ENCODE assay signal across 21 cellular contexts in the genomic region with DNA sequence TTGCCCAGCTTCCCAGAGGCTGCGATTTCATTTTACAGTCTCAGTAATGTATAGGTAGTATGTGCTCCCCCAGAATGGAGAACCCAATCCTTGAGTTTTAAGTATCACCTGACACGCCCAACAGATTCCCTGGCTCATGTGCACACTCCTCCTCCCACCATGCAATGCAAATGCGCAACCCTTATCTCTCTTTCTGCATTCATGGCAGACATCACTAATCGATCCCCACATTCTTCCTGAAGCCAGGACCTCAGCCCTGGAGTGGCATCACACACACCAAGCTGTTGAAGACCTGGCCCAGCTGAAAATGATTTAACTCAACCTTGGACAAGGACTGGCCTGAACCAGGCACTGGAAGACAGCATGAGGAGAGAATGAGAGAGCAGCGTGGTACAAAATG.
A peak's percentile ranks its signal among the peaks of the same experiment; 100 is the strongest.
DNase-seq lines count a peak whose midpoint lies in the region; ATAC-seq, FAIRE-seq and TF ChIP-seq lines count a peak whose summit lies in the region.
"Had no signal": no experiment of that assay in that cellular context is flagged by ENCODE, and none has a peak within 500 bp of the region (broad histone marks: within the 10 kb centered on the region; RNA-seq: fewer than 3 reads in every experiment).

No MANE protein-coding gene starts in this region.

- H3K9me3 Mint-ChIP-seq in MCF 10A (ENCODE audit: unreplicated experiment) (no peaks in the 10 kb centered on the region), nephron (no peaks in the 10 kb centered on the region)
- H3K9me3 Mint-ChIP-seq: naive thymus-derived CD8-positive, alpha-beta T cell had no signal

- no peaks in the 10 kb centered on the region for H3K23me2 ChIP-seq in H1 (ENCODE audit: low read depth, low read length)

- H2BK5ac ChIP-seq in H1 (ENCODE audit: low read depth, low read length) (no peak overlapping the region), mesenchymal stem cell (ENCODE audit: low read depth, low read length, poor library complexity, severe bottlenecking) (no peak overlapping the region)

- TF ChIP-seq POLR2A in H1 (IDR thresholded peaks at IDR 0.05; ENCODE audit: control extremely low read depth in 1 of 2, low read depth in 2 of 2, low read length in 2 of 2) = no peak

- no peaks in the 10 kb centered on the region for H3K27me3 ChIP-seq in mammary epithelial cell (ENCODE audit: insufficient read depth, low read length)
- H3K27me3 ChIP-seq in H1 (replicated peaks in 1 of 4; ENCODE audit: control insufficient read depth in 3 of 4, extremely low read depth in 1 of 4, insufficient read depth in 3 of 4, low read length in 3 of 4) = no peaks in the 10 kb centered on the region
- no peaks in the 10 kb centered on the region for H3K27me3 ChIP-seq in thoracic aorta (replicated peaks; ENCODE audit: insufficient read depth)
- H3K27me3 ChIP-seq in mesenchymal stem cell (ENCODE audit: control insufficient read depth in 1 of 2, insufficient read depth in 1 of 2, low read length in 2 of 2) = no peaks in the 10 kb centered on the region
- H3K27me3 ChIP-seq: hepatocyte had no signal

- H2BK15ac ChIP-seq in H1 (ENCODE audit: low read length) (no peak overlapping the region), mesenchymal stem cell (ENCODE audit: low read depth, poor library complexity, severe bottlenecking) (no peak overlapping the region)

- H4K91ac ChIP-seq in H1 (replicated peaks; ENCODE audit: insufficient read length, low read length) (no peak overlapping the region), mesenchymal stem cell (ENCODE audit: low read length) (no peak overlapping the region)

- H4K20me1 ChIP-seq in mammary epithelial cell (ENCODE audit: insufficient read depth, low read length) (no peaks in the 10 kb centered on the region), H1 (replicated peaks in 1 of 2; ENCODE audit: control insufficient read depth in 1 of 2, insufficient read depth in 2 of 2, low read length in 2 of 2) (peaks cover 47 to 59% of the 10 kb centered on the region in 2 experiments)

- H3K9ac ChIP-seq in mammary epithelial cell (ENCODE audit: insufficient read depth, low read length) (no peak overlapping the region), H1 (replicated peaks in 1 of 4; ENCODE audit: extremely low read depth in 1 of 4, low read depth in 3 of 4, low read length in 3 of 4) (no peak overlapping the region), mesenchymal stem cell (ENCODE audit: low read length) (no peak overlapping the region)
- H3K9ac ChIP-seq: KMS-11 had no signal

- FAIRE-seq in H1 (lab: Jason Lieb, UNC) = no peak
- FAIRE-seq: HTR-8/SVneo had no signal

- no peak overlapping the region for H4K5ac ChIP-seq in H1 (ENCODE audit: insufficient read length, low read depth, low read length)

- H3K4ac ChIP-seq in H1 (replicated peaks; ENCODE audit: insufficient read length, low read depth, low read length) = no peak overlapping the region
- no peak overlapping the region for H3K4ac ChIP-seq in mesenchymal stem cell (ENCODE audit: low read depth in 1 of 2, low read length in 2 of 2)

- H3K9me3 ChIP-seq in mammary epithelial cell (replicated peaks; ENCODE audit: insufficient read depth, low read length) (no peaks in the 10 kb centered on the region), H1 (ENCODE audit: insufficient read depth in 2 of 2, low read depth in 1 of 2, low read length in 1 of 2) (no peaks in the 10 kb centered on the region), thoracic aorta (no peaks in the 10 kb centered on the region), mesenchymal stem cell (ENCODE audit: control insufficient read depth, low read length) (no peaks in the 10 kb centered on the region)

- intact Hi-C loops in MCF 10A (cut with micrococcal nuclease) = no loop called here
- intact Hi-C loops in mammary epithelial cell (cut with micrococcal nuclease) = no loop called here

- H2BK120ac ChIP-seq in H1 (replicated peaks; ENCODE audit: low read depth, low read length) (no peak overlapping the region), mesenchymal stem cell (ENCODE audit: low read depth, low read length) (no peak overlapping the region)

- H4K8ac ChIP-seq in H1 (ENCODE audit: extremely low read depth, insufficient read depth, low read length) (peak overlapping the region; percentile 3; the same call in 1 of the 2 replicates), mesenchymal stem cell (ENCODE audit: low read length) (no peak overlapping the region)

- H3K4me1 ChIP-seq in mammary epithelial cell (ENCODE audit: insufficient read depth, low read length) (peaks cover 9% of the 10 kb centered on the region), H1 (replicated peaks in 1 of 4; ENCODE audit: control insufficient read depth in 3 of 4, insufficient read depth in 4 of 4, low read length in 3 of 4) (peaks cover 0 to 14% (median 8%) of the 10 kb centered on the region in 4 experiments; a peak in 5 of 7 replicates), thoracic aorta (ENCODE audit: control insufficient read depth in 1 of 2, low read depth in 2 of 2) (peaks cover 26 to 92% of the 10 kb centered on the region in 2 donors), mesenchymal stem cell (ENCODE audit: control insufficient read depth, insufficient read depth, low read depth, low read length) (peaks cover 4% of the 10 kb centered on the region)

- H3K27ac Mint-ChIP-seq in MCF 10A (ENCODE audit: low read depth, unreplicated experiment) (peak overlapping the region; percentile 57), nephron (peak overlapping the region in 2 of 3 experiments; percentile 5 to 9)
- H3K27ac Mint-ChIP-seq: activated naive CD8-positive, alpha-beta T cell; B cell; naive thymus-derived CD8-positive, alpha-beta T cell had no signal

- H2AK5ac ChIP-seq in H1 (ENCODE audit: low read depth, low read length) = no peak overlapping the region
- no peak overlapping the region for H2AK5ac ChIP-seq in mesenchymal stem cell (ENCODE audit: low read length, severe bottlenecking)

- H3K79me1 ChIP-seq in H1 (ENCODE audit: low read depth, low read length) (peaks cover 38% of the 10 kb centered on the region), mesenchymal stem cell (replicated peaks; ENCODE audit: low read length, poor library complexity, severe bottlenecking) (peaks cover 80% of the 10 kb centered on the region)

- no TSS peak for BruUV-seq in MCF 10A (replicated peaks; lab: Mats Ljungman, UMichigan)
- no TSS peak for BruUV-seq in mammary epithelial cell (replicated peaks; lab: Mats Ljungman, UMichigan)

- dilution Hi-C loops in mammary epithelial cell (cut with HindIII; ENCODE audit: low sequenced_read_pairs) = no loop called here

- H3K23ac ChIP-seq in H1 (ENCODE audit: insufficient read length) = no peak overlapping the region
- no peak overlapping the region for H3K23ac ChIP-seq in mesenchymal stem cell (ENCODE audit: low read length in 2 of 2)

- H3K4me2 ChIP-seq in mammary epithelial cell (ENCODE audit: insufficient read depth, low read depth, low read length) (no peak overlapping the region), H1 (ENCODE audit: insufficient read depth in 1 of 2, low read depth in 2 of 2, low read length in 2 of 2) (no peak overlapping the region), mesenchymal stem cell (ENCODE audit: low read length, poor library complexity, severe bottlenecking) (no peak overlapping the region)
- H3K4me2 ChIP-seq: hepatocyte, KMS-11 had no signal

- H3K18ac ChIP-seq in H1 (ENCODE audit: extremely low read depth, low read length) = no peak overlapping the region
- no peak overlapping the region for H3K18ac ChIP-seq in mesenchymal stem cell (ENCODE audit: low read depth in 1 of 2, low read length in 2 of 2)

- TF ChIP-seq CTCF in MCF 10A (IDR thresholded peaks at IDR 0.05; ENCODE audit: unreplicated experiment) = no peak
- TF ChIP-seq CTCF in mammary epithelial cell (conservative IDR thresholded peaks at IDR 0.05 in 1 of 2, IDR thresholded peaks at IDR 0.05 in 1 of 2; ENCODE audit: extremely low read depth in 1 of 2, insufficient read depth in 1 of 2, low read depth in 1 of 2, low read length in 2 of 2) = no peak
- TF ChIP-seq CTCF in H1 (IDR thresholded peaks at IDR 0.05; ENCODE audit: control extremely low read depth in 1 of 3, insufficient read depth in 1 of 3, low read depth in 1 of 3, low read length in 3 of 3) = no peak
- TF ChIP-seq CTCF in nephron (IDR thresholded peaks at IDR 0.05; ENCODE audit: unreplicated experiment in 3 of 3) = no peak
- no peak for TF ChIP-seq CTCF in thoracic aorta (IDR thresholded peaks at IDR 0.05)

- peaks cover 43% of the 10 kb centered on the region for H3K36me3 Mint-ChIP-seq in MCF 10A (ENCODE audit: insufficient read depth, unreplicated experiment)
- peaks cover 33% of the 10 kb centered on the region for H3K36me3 Mint-ChIP-seq in nephron (ENCODE audit: low read depth)
- H3K36me3 Mint-ChIP-seq: activated naive CD8-positive, alpha-beta T cell; naive thymus-derived CD8-positive, alpha-beta T cell had no signal

- H3K4me3 Mint-ChIP-seq in MCF 10A (ENCODE audit: unreplicated experiment) = no peak overlapping the region
- no peak overlapping the region for H3K4me3 Mint-ChIP-seq in nephron
- H3K4me3 Mint-ChIP-seq: activated naive CD8-positive, alpha-beta T cell; B cell; naive thymus-derived CD8-positive, alpha-beta T cell had no signal

- CTCF ChIA-PET in MCF 10A (lab: Yijun Ruan, JAX) = interaction anchor here (0.6 to 1.7 kb wide), 4 partner anchors 12 to 79 kb away, joined by 3 to 6 read pairs (median 4); no protein-coding TSS in a partner anchor
- CTCF ChIA-PET in mammary epithelial cell (lab: Charles Lee; ENCODE audit: low non-redundant PET) = no interaction called here
- CTCF ChIA-PET in H1 (lab: Charles Lee; ENCODE audit: partially characterized antibody) = interaction anchor here (1.2 to 3.0 kb wide), 8 partner anchors 9 to 37 kb away, joined by 3 to 14 read pairs (median 6); no protein-coding TSS in a partner anchor

- H3K36me3 ChIP-seq in mammary epithelial cell (ENCODE audit: insufficient read depth, low read length) (peaks cover 15% of the 10 kb centered on the region), H1 (ENCODE audit: control insufficient read depth in 2 of 4, insufficient read depth in 4 of 4, low read length in 3 of 4) (peaks cover 6 to 35% (median 7%) of the 10 kb centered on the region in 4 experiments; a peak in 5 of 8 replicates), thoracic aorta (peaks cover 4% of the 10 kb centered on the region), mesenchymal stem cell (ENCODE audit: control insufficient read depth in 1 of 2, insufficient read depth in 2 of 2, low read depth in 1 of 2, low read length in 2 of 2) (peaks cover 26 to 69% of the 10 kb centered on the region in 2 experiments)

- H3K56ac ChIP-seq in H1 (replicated peaks; ENCODE audit: insufficient read length, low read depth, low read length) = no peak overlapping the region

- no peak for TF ChIP-seq EP300 in H1 (IDR thresholded peaks at IDR 0.05; ENCODE audit: borderline replicate concordance in 1 of 2, low read depth in 2 of 2, low read length in 2 of 2)

- H3K4me3 ChIP-seq in mammary epithelial cell (replicated peaks in 1 of 3; ENCODE audit: insufficient read depth in 1 of 3, low read depth in 2 of 3, low read length in 3 of 3) = no peak overlapping the region
- H3K4me3 ChIP-seq in H1 (ENCODE audit: extremely low read depth in 1 of 4, insufficient read depth in 2 of 4, low read depth in 3 of 4, low read length in 4 of 4) = no peak overlapping the region
- no peak overlapping the region for H3K4me3 ChIP-seq in thoracic aorta
- H3K4me3 ChIP-seq in mesenchymal stem cell (ENCODE audit: insufficient read depth in 1 of 2, low read depth in 1 of 2, low read length in 2 of 2) = no peak overlapping the region
- H3K4me3 ChIP-seq: hepatocyte had no signal

- H3K4me1 Mint-ChIP-seq in MCF 10A (ENCODE audit: insufficient read depth, unreplicated experiment) = peaks cover 6% of the 10 kb centered on the region
- peaks cover 55% of the 10 kb centered on the region for H3K4me1 Mint-ChIP-seq in nephron
- H3K4me1 Mint-ChIP-seq: B cell had no signal

- no peak overlapping the region for H3K27ac ChIP-seq in mammary epithelial cell (ENCODE audit: insufficient read depth, low read depth, low read length)
- H3K27ac ChIP-seq in H1 (ENCODE audit: low read depth, low read length) = no peak overlapping the region
- H3K27ac ChIP-seq in thoracic aorta = peak overlapping the region; percentile 93 to 97
- H3K27ac ChIP-seq in mesenchymal stem cell (ENCODE audit: low read length, poor library complexity, severe bottlenecking) = no peak overlapping the region
- H3K27ac ChIP-seq: KMS-11 had no signal

- H2BK12ac ChIP-seq in H1 (ENCODE audit: low read depth, low read length) (0 out of 2 replicates have a peak overlapping the region, but pooled peaks have one; percentile 39), mesenchymal stem cell (ENCODE audit: low read length in 2 of 2) (no peak overlapping the region)

- DNase-seq in MCF 10A (ENCODE audit: unreplicated experiment) = no peak
- DNase-seq in mammary epithelial cell = no peak
- no peak for DNase-seq in H1 (ENCODE audit: low read depth in 1 of 2, low spot score in 2 of 2)
- DNase-seq in thoracic aorta (ENCODE audit: low spot score) = no peak
- DNase-seq in mesenchymal stem cell = no peak
- DNase-seq in LoVo (ENCODE audit: low spot score) = no peak
- DNase-seq: activated CD4-positive, CD25-positive, alpha-beta regulatory T cell treated with anti-CD3 and anti-CD28 coated beads, Interleukin-2, amount 50 U/mL, for 72 hours; activated T-cell treated with anti-CD3 and anti-CD28 coated beads, Interleukin-2, amount 50 U/mL, for 48 hours; HCEC 1CT; islet precursor cell; naive thymus-derived CD8-positive, alpha-beta T cell; NCI-H2029 treated with DMSO at 0.1 percent for 48 hours; RPMI8226; stimulated activated CD4-positive, alpha-beta T cell treated with anti-CD3 and anti-CD28 coated beads, Interleukin-12 subunit alpha, Interleukin-12 subunit beta, amount 100 ng/mL, for 4 hours had no signal

- 96% methylated on average over 5 of the region's 5 CpGs for WGBS in mammary epithelial cell (ENCODE audit: low coverage, missing lambda C conversion rate)
- WGBS in H1 (ENCODE audit: extremely low coverage in 1 of 2, insufficient coverage in 1 of 2, insufficient read length in 1 of 2, insufficient replicate concordance in 2 of 2, low coverage in 1 of 2, low lambda C conversion rate in 2 of 2, missing lambda C conversion rate in 1 of 2), 2 experiments = 87% methylated on average over 5 of the region's 5 CpGs; no CpG with 5 or more reads in 1 of the 2 experiments
- WGBS in mesenchymal stem cell = 100% methylated on average over 5 of the region's 5 CpGs

- no peak overlapping the region for H2BK20ac ChIP-seq in H1 (ENCODE audit: low read length)

- no peak overlapping the region for H3K14ac ChIP-seq in H1 (ENCODE audit: insufficient read length)
- no peak overlapping the region for H3K14ac ChIP-seq in mesenchymal stem cell (ENCODE audit: low read length in 2 of 2)

- H3K79me2 ChIP-seq in mammary epithelial cell (ENCODE audit: insufficient read depth, low read length) (peaks cover 99% of the 10 kb centered on the region), H1 (ENCODE audit: control insufficient read depth in 1 of 2, insufficient read depth in 2 of 2, low read length in 2 of 2) (peaks cover 0 to 100% of the 10 kb centered on the region in 2 experiments; a peak in 2 of 4 replicates)

- TF ChIP-seq RAD21 in H1 (IDR thresholded peaks at IDR 0.05 in 1 of 2, conservative IDR thresholded peaks at IDR 0.05 in 1 of 2; ENCODE audit: low read depth in 2 of 2, low read length in 2 of 2) = no peak

- POLR2A ChIA-PET in MCF 10A (lab: Yijun Ruan, JAX) = interaction anchor here (0.6 to 1.2 kb wide), 2 partner anchors 18 to 397 kb away, joined by 3 read pairs; no protein-coding TSS in a partner anchor
- POLR2A ChIA-PET in H1 (lab: Charles Lee; ENCODE audit: partially characterized antibody) = interaction anchor here (2.1 kb wide), 1 partner anchor 9 kb away, joined by 9 read pairs; no protein-coding TSS in a partner anchor

- in situ Hi-C loops in mammary epithelial cell (cut with MboI; ENCODE audit: low sequenced_read_pairs in 2 of 2) = no loop called here

- no peak for ATAC-seq in thoracic aorta (ENCODE audit: insufficient number of reproducible peaks, low FRiP score, low read depth)
- no peak for ATAC-seq in HG02798 (IDR thresholded peaks at IDR 0.05; ENCODE audit: poor library complexity, unreplicated experiment)
- ATAC-seq: naive thymus-derived CD8-positive, alpha-beta T cell had no signal

- no peak overlapping the region for H2AFZ ChIP-seq in mammary epithelial cell (ENCODE audit: low read depth, low read length)
- no peak overlapping the region for H2AFZ ChIP-seq in H1 (ENCODE audit: low read length)
- no peak overlapping the region for H2AFZ ChIP-seq in mesenchymal stem cell (ENCODE audit: low read depth, low read length)
- H2AFZ ChIP-seq: hepatocyte had no signal

- no peaks in the 10 kb centered on the region for H3K27me3 Mint-ChIP-seq in MCF 10A (ENCODE audit: insufficient read depth, unreplicated experiment)
- H3K27me3 Mint-ChIP-seq in nephron (ENCODE audit: low read depth) = peaks cover 3% of the 10 kb centered on the region

Comparison
In these comparisons a context has a peak if more than half of its experiments do, and no peak if none do; other contexts are left out.
1. H3K27ac ChIP-seq: peak in thoracic aorta (2 of 2); none in mammary epithelial cell (single experiment), H1 (single experiment) and mesenchymal stem cell (single experiment).